Comparison of ENCODE assay signal across 9 cellular contexts in the genomic region with DNA sequence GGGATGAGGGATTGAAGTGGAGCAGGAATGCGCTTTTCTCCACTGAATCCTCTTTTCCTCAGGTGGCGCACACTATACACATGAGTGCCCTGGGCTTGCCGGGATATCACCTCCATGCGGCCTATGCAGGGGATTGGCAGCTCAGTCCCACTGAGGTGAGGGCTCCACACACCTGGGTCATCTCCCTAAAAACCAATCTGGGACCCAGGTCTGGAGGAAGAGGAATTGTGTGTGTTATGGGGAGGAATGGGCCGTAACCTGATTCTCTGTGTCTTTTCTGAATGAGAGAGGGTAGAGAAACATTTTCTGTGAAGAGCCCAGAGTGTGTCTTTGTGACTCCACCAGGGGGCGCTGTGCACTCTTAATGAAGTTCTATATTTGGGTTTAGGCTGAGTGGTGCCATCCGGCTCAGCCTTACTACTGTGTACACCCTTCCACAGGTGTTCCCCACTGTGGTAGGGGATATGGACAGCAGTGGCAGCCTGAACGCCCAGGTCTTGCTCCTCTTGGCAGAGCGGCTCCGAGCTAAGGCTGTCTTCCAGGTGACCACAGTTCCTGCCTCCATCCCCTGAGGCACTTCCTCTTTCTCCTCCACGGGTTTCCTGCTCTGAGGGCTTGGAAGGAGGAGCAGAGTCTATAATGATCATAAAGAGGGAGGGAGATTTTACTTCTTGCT. TPM values are rescaled to one million over a fixed set of nuclear protein-coding genes. Genes with fewer than 3 reads are reported as not detected.
DNase-seq lines count a peak whose midpoint lies in the region; ATAC-seq, FAIRE-seq and TF ChIP-seq lines count a peak whose summit lies in the region.
"Had no signal": no experiment of that assay in that cellular context is flagged by ENCODE, and none has a peak within 500 bp of the region (broad histone marks: within the 10 kb centered on the region; RNA-seq: fewer than 3 reads in every experiment).

No MANE protein-coding gene starts in this region.

- H3K27ac ChIP-seq in pancreas (no peak overlapping the region), testis (no peak overlapping the region)

- H3K36me3 Mint-ChIP-seq in activated naive CD8-positive, alpha-beta T cell: peaks cover 3% of the 10 kb centered on the region

- intact Hi-C loops in Right ventricle myocardium inferior (cut with DNase I): loop anchor here (1.0 to 5.0 kb wide), 4 partner anchors 64 to 155 kb away; a partner anchor contains a TSS
- intact Hi-C loops in pancreas (cut with DNase I): loop anchor here in 1 of 3 donors (5.0 to 10.0 kb wide), 2 partner anchors 70 to 147 kb away; no protein-coding TSS in a partner anchor
- intact Hi-C loops in testis (cut with DNase I; ENCODE audit: low total_unique reads): no loop called here

- H3K27me3 Mint-ChIP-seq in activated naive CD8-positive, alpha-beta T cell: no peaks in the 10 kb centered on the region

- H3K4me3 Mint-ChIP-seq in activated naive CD8-positive, alpha-beta T cell: peak overlapping the region; percentile 100

- no peak for TF ChIP-seq POLR2A in testis (IDR thresholded peaks at IDR 0.05)

- H3K9me3 ChIP-seq in pancreas (no peaks in the 10 kb centered on the region), testis (no peaks in the 10 kb centered on the region)

- no peak for FAIRE-seq in pancreas (lab: Jason Lieb, UNC)
- FAIRE-seq: endometrium had no signal

- H3K4me1 Mint-ChIP-seq in activated naive CD8-positive, alpha-beta T cell (ENCODE audit: low read depth): peaks cover 35% of the 10 kb centered on the region

- H3K36me3 ChIP-seq in H7 (replicated peaks; ENCODE audit: control insufficient read depth, insufficient read depth, low read length): peaks cover 9% of the 10 kb centered on the region
- no peaks in the 10 kb centered on the region for H3K36me3 ChIP-seq in pancreas
- no peaks in the 10 kb centered on the region for H3K36me3 ChIP-seq in testis (ENCODE audit: low read depth, missing control alignments)

- peak overlapping the region; percentile 67 for H3K27ac Mint-ChIP-seq in activated naive CD8-positive, alpha-beta T cell

- TF ChIP-seq CTCF in pancreas (IDR thresholded peaks at IDR 0.05) (peak; percentile 86 to 94 (median 91)), testis (IDR thresholded peaks at IDR 0.05) (peak; percentile 95 to 98 (median 95))

- WGBS in pancreas, 2 donors: 42 to 50% methylated on average over 11 of the region's 11 CpGs
- WGBS in testis, 2 donors: 31% methylated on average over 11 of the region's 11 CpGs

- DNase-seq in D341Med (ENCODE audit: low spot score): peak; percentile 81
- DNase-seq in H7: peak; percentile 79
- DNase-seq in NCI-H1105 (lab: John Stamatoyannopoulos, UW): peak; percentile 73
- peak; percentile 97 for DNase-seq in SKM-1 (lab: John Stamatoyannopoulos, UW; ENCODE audit: unreplicated experiment)
- peak; percentile 85 for DNase-seq in Right ventricle myocardium inferior (ENCODE audit: missing footprints)
- peak; percentile 70 to 93 (median 85) for DNase-seq in pancreas
- DNase-seq in testis: peak; percentile 92

- no peaks in the 10 kb centered on the region for H3K27me3 ChIP-seq in H7 (ENCODE audit: control insufficient read depth, insufficient read depth, low read length)
- no peaks in the 10 kb centered on the region for H3K27me3 ChIP-seq in pancreas
- no peaks in the 10 kb centered on the region for H3K27me3 ChIP-seq in testis

- peak; percentile 59 for ATAC-seq in Right ventricle myocardium inferior
- peak; percentile 68 to 77 (median 70) for ATAC-seq in pancreas

- H3K9me3 Mint-ChIP-seq in activated naive CD8-positive, alpha-beta T cell (ENCODE audit: low read depth): no peaks in the 10 kb centered on the region

- H3K4me1 ChIP-seq in pancreas (peaks cover 0 to 11% (median 0%) of the 10 kb centered on the region in 3 donors), testis (peaks cover 15% of the 10 kb centered on the region)

- H3K4me3 ChIP-seq in H7 (ENCODE audit: insufficient read depth, low read depth, low read length) (peak overlapping the region; percentile 57; the same call in 1 of the 2 replicates), pancreas (peak overlapping the region in 1 of 4 donors; percentile 26), testis (no peak overlapping the region)

RNA-seq across cellular contexts. Expression of a gene that starts 1.5 kb away (rescaled TPM):
- 32.7 and 38.1 TPM in 2 replicates for total RNA-seq in H7 (2014; rRNA removed; shearing (Covaris generic))
- total RNA-seq in Right ventricle myocardium inferior (39.1 TPM), pancreas (1 to 10 TPM; 1.4 to 5.6 (median 2.6) TPM), testis (1 to 10 TPM; 4.7 to 6.0 TPM)
- polyA plus RNA-seq in pancreas (1 to 10 TPM; 3.3 to 4.3 TPM), testis (ENCODE audit: insufficient read depth, low read depth, low replicate concordance) (7.5 TPM)

RNA-seq across cellular contexts. Expression of a gene that starts 3.9 kb away (rescaled TPM):
- 7.2 TPM in 1 of 2 replicates, not detected in the other for total RNA-seq in H7 (2014; rRNA removed; shearing (Covaris generic))
- not detected for total RNA-seq in Right ventricle myocardium inferior
- 1 to 10 TPM in 1 of 6 donors, not detected in 5; 3.2 TPM for total RNA-seq in pancreas
- not detected for polyA plus RNA-seq in pancreas
- total RNA-seq in testis: not detected
- 1.6 TPM for polyA plus RNA-seq in testis (ENCODE audit: insufficient read depth, low read depth, low replicate concordance)

RNA-seq across cellular contexts. Expression of a gene that starts 10.7 kb away (rescaled TPM):
- total RNA-seq in H7 (2014; rRNA removed; shearing (Covaris generic)): not detected in 2 replicates
- total RNA-seq in Right ventricle myocardium inferior: not detected
- total RNA-seq in pancreas: not detected
- polyA plus RNA-seq in pancreas: under 1 TPM in 1 of 2 donors, not detected in 1; 0.15 TPM
- total RNA-seq in testis: under 1 TPM; 0.31 to 0.68 TPM
- 0.57 TPM for polyA plus RNA-seq in testis (ENCODE audit: insufficient read depth, low read depth, low replicate concordance)

RNA-seq across cellular contexts. Expression of a gene that starts 12.2 kb away (rescaled TPM):
- total RNA-seq in H7 (2014; rRNA removed; shearing (Covaris generic)): 0.35 TPM in 1 of 2 replicates, not detected in the other
- 38.3 TPM for total RNA-seq in Right ventricle myocardium inferior
- total RNA-seq in pancreas: 10 to 100 TPM in 3 of 6 donors, 1 to 10 TPM in 3; 1.3 to 25.0 (median 6.5) TPM
- polyA plus RNA-seq in pancreas: 10 to 100 TPM; 12.8 to 16.2 TPM
- total RNA-seq in testis: 10 to 100 TPM in 1 of 2 donors, 1 to 10 TPM in 1; 2.1 to 13.3 TPM
- 60.9 TPM for polyA plus RNA-seq in testis (ENCODE audit: insufficient read depth, low read depth, low replicate concordance)

RNA-seq across cellular contexts. Expression of a gene that starts 25.2 kb away (rescaled TPM):
- 278 and 312 TPM in 2 replicates for total RNA-seq in H7 (2014; rRNA removed; shearing (Covaris generic))
- total RNA-seq in Right ventricle myocardium inferior (334 TPM), pancreas (10 to 100 TPM; 26.7 to 44.4 (median 31.1) TPM), testis (100 to 1,000 TPM; 117 to 129 TPM)
- polyA plus RNA-seq in pancreas (10 to 100 TPM; 29.3 to 56.8 TPM), testis (ENCODE audit: insufficient read depth, low read depth, low replicate concordance) (82.9 TPM)
